Comparison of ENCODE assay signal across 25 cellular contexts in genomic region chr6:91453479-91453878, GRCh38.
DNase-seq lines count a peak whose midpoint lies in the region; ATAC-seq, FAIRE-seq and TF ChIP-seq lines count a peak whose summit lies in the region.
"Had no signal": no experiment of that assay in that cellular context is flagged by ENCODE, and none has a peak within 500 bp of the region (broad histone marks: within the 10 kb centered on the region; RNA-seq: fewer than 3 reads in every experiment).

No MANE protein-coding gene starts in this region.

- no peak overlapping the region for H2AK9ac ChIP-seq in IMR-90 (replicated peaks; ENCODE audit: low read depth, low read length, poor library complexity)

- peak overlapping the region; percentile 34; the same call in 1 of the 2 replicates for H2BK20ac ChIP-seq in IMR-90 (ENCODE audit: low read depth, low read length)

- BruUV-seq in IMR-90 (replicated peaks; lab: Mats Ljungman, UMichigan): no TSS peak

- CTCF ChIA-PET in IMR-90 (lab: Yijun Ruan, JAX): no interaction called here
- CTCF ChIA-PET in activated naive CD4-positive, alpha-beta T cell treated with anti-CD3 and anti-CD28 coated beads, Interleukin-2, amount 10 ng/mL, durations not matched to agents 7 days and 5 days (lab: Charles Lee): no interaction called here

- H3K23ac ChIP-seq in IMR-90 (ENCODE audit: low read depth, low read length): no peak overlapping the region

- no peak overlapping the region for H3K27ac Mint-ChIP-seq in activated naive CD4-positive, alpha-beta T cell treated with anti-CD3 and anti-CD28 coated beads, Interleukin-2, amount 10 ng/mL, durations not matched to agents 7 days and 5 days
- H3K27ac Mint-ChIP-seq: B cell; CD4-positive, CD25-positive, alpha-beta regulatory T cell; CD8-positive, alpha-beta T cell; GM23338; H9; HFFc6 had no signal

- H3K36me3 ChIP-seq in IMR-90 (ENCODE audit: control insufficient read depth, insufficient read depth, low read length): no peaks in the 10 kb centered on the region
- H3K36me3 ChIP-seq: BLaER1 had no signal

- no peak for TF ChIP-seq CTCF in D721Med (IDR thresholded peaks at IDR 0.05; ENCODE audit: insufficient read depth, missing control alignments)
- TF ChIP-seq CTCF in IMR-90 (conservative IDR thresholded peaks at IDR 0.05; ENCODE audit: low read depth, low read length): no peak
- no peak for TF ChIP-seq CTCF in VCaP (conservative IDR thresholded peaks at IDR 0.05)

- H3K56ac ChIP-seq in IMR-90 (ENCODE audit: extremely low read depth, insufficient read depth, low read length): no peak overlapping the region

- H4K20me1 ChIP-seq in IMR-90 (ENCODE audit: insufficient read depth, low read length): no peaks in the 10 kb centered on the region
- H4K20me1 ChIP-seq: BLaER1 had no signal

- no peaks in the 10 kb centered on the region for H3K79me1 ChIP-seq in IMR-90 (ENCODE audit: low read depth in 1 of 2, low read length in 2 of 2)

- TF ChIP-seq RAD21 in IMR-90 (IDR thresholded peaks at IDR 0.05; ENCODE audit: low read length): no peak

- H3K4me2 ChIP-seq in IMR-90 (ENCODE audit: low read depth, low read length): no peak overlapping the region
- H3K4me2 ChIP-seq: BLaER1, GM23338 had no signal

- H3K36me3 Mint-ChIP-seq in activated naive CD4-positive, alpha-beta T cell treated with anti-CD3 and anti-CD28 coated beads, Interleukin-2, amount 10 ng/mL, durations not matched to agents 7 days and 5 days: no peaks in the 10 kb centered on the region
- H3K36me3 Mint-ChIP-seq: CD4-positive, CD25-positive, alpha-beta regulatory T cell; CD8-positive, alpha-beta T cell had no signal

- H3K27ac ChIP-seq in IMR-90 (ENCODE audit: insufficient read depth, low read length) (no peak overlapping the region), VCaP (peak overlapping the region; percentile 86)
- H3K27ac ChIP-seq: 22Rv1, BLaER1, C4-2B had no signal

- H4K5ac ChIP-seq in IMR-90 (ENCODE audit: low read depth, low read length): no peak overlapping the region

- H2AFZ ChIP-seq in IMR-90 (replicated peaks; ENCODE audit: low read length, poor library complexity): no peak overlapping the region
- H2AFZ ChIP-seq: GM23338 had no signal

- dilution Hi-C loops in IMR-90 (cut with HindIII; ENCODE audit: low sequenced_read_pairs, unreplicated experiment): no loop called here

- H3K4me3 ChIP-seq in IMR-90 (ENCODE audit: insufficient read depth, low read depth, low read length): no peak overlapping the region
- H3K4me3 ChIP-seq: BLaER1, GM12878, GM23338 had no signal

- H4K91ac ChIP-seq in IMR-90 (ENCODE audit: insufficient read depth, low read depth, low read length): no peak overlapping the region

- FAIRE-seq in D721Med (lab: Jason Lieb, UNC) (peak; percentile 41), GM12892 (lab: Jason Lieb, UNC) (no peak)
- FAIRE-seq: A204.1, GM12878, GM18507 had no signal

- no peak overlapping the region for H2BK15ac ChIP-seq in IMR-90 (ENCODE audit: low read depth, low read length)

- no peak overlapping the region for H3K4ac ChIP-seq in IMR-90 (ENCODE audit: low read depth, low read length)

- H3K9me3 ChIP-seq in IMR-90 (ENCODE audit: control insufficient read depth, insufficient read depth, low read length): no peaks in the 10 kb centered on the region
- H3K9me3 ChIP-seq: BLaER1, Caco-2 had no signal

- H2AK5ac ChIP-seq in IMR-90 (ENCODE audit: low read depth, low read length): no peak overlapping the region

- no peaks in the 10 kb centered on the region for H3K27me3 ChIP-seq in IMR-90 (ENCODE audit: control insufficient read depth, insufficient read depth, low read length)
- H3K27me3 ChIP-seq: BLaER1 had no signal

- POLR2A ChIA-PET in IMR-90 (lab: Charles Lee; ENCODE audit: unreplicated experiment): interaction anchor here (0.6 kb wide), 1 partner anchor 10 kb away, joined by 3 read pairs; no protein-coding TSS in a partner anchor

- no peak overlapping the region for H3K14ac ChIP-seq in IMR-90 (replicated peaks; ENCODE audit: low read depth, low read length)

- H3K27me3 Mint-ChIP-seq in activated naive CD4-positive, alpha-beta T cell treated with anti-CD3 and anti-CD28 coated beads, Interleukin-2, amount 10 ng/mL, durations not matched to agents 7 days and 5 days: no peaks in the 10 kb centered on the region
- H3K27me3 Mint-ChIP-seq: B cell; CD4-positive, CD25-positive, alpha-beta regulatory T cell had no signal

- DNase-seq in D721Med (ENCODE audit: insufficient read length, low spot score): no peak
- no peak for DNase-seq in IMR-90
- peak; percentile 32 for DNase-seq in renal cortical epithelial cell (ENCODE audit: low read depth)
- DNase-seq in GM12892 (ENCODE audit: insufficient read length): no peak
- no peak for DNase-seq in activated naive CD4-positive, alpha-beta T cell treated with anti-CD3 and anti-CD28 coated beads, Interleukin-2, amount 10 ng/mL, durations not matched to agents 7 days and 5 days
- DNase-seq: Caco-2; CD4-positive, CD25-positive, alpha-beta regulatory T cell; CD8-positive, alpha-beta T cell; DMS 273 treated with DMSO at 0.1 percent for 48 hours; DMS79; EL; GDM1; H9; HFFc6 had no signal

- in situ Hi-C loops in IMR-90 (cut with MboI; ENCODE audit: low sequenced_read_pairs): no loop called here

- H3K4me1 ChIP-seq in IMR-90 (ENCODE audit: control insufficient read depth, insufficient read depth, low read length): peaks cover 5% of the 10 kb centered on the region; the same call in 1 of the 2 replicates
- H3K4me1 ChIP-seq: BLaER1, Caco-2 had no signal

- intact Hi-C loops in IMR-90 (cut with micrococcal nuclease): no loop called here

- ATAC-seq in IMR-90 (ENCODE audit: low read depth) (no peak), HG03025 (IDR thresholded peaks at IDR 0.05; ENCODE audit: low FRiP score, unreplicated experiment) (no peak)
- ATAC-seq: CD8-positive, alpha-beta T cell; GM23338; HCT116 had no signal

- no peak overlapping the region for H3K4me3 Mint-ChIP-seq in activated naive CD4-positive, alpha-beta T cell treated with anti-CD3 and anti-CD28 coated beads, Interleukin-2, amount 10 ng/mL, durations not matched to agents 7 days and 5 days
- H3K4me3 Mint-ChIP-seq: B cell; CD4-positive, CD25-positive, alpha-beta regulatory T cell; CD8-positive, alpha-beta T cell; GM23338; H9; HFFc6 had no signal

- no peaks in the 10 kb centered on the region for H3K4me1 Mint-ChIP-seq in activated naive CD4-positive, alpha-beta T cell treated with anti-CD3 and anti-CD28 coated beads, Interleukin-2, amount 10 ng/mL, durations not matched to agents 7 days and 5 days
- H3K4me1 Mint-ChIP-seq: B cell; CD4-positive, CD25-positive, alpha-beta regulatory T cell; GM23338; H9 had no signal

- TF ChIP-seq POLR2A in IMR-90 (IDR thresholded peaks at IDR 0.05; ENCODE audit: low read depth, low read length) (no peak), GM12892 (IDR thresholded peaks at IDR 0.05; ENCODE audit: low read depth, low read length) (no peak)

- H2BK5ac ChIP-seq in IMR-90 (ENCODE audit: low read depth, low read length, poor library complexity, severe bottlenecking): no peak overlapping the region

- H3K9ac ChIP-seq in IMR-90 (ENCODE audit: low read depth, low read length): no peak overlapping the region
- H3K9ac ChIP-seq: BLaER1 had no signal

- H2BK120ac ChIP-seq in IMR-90 (ENCODE audit: low read depth, low read length): no peak overlapping the region

- H4K8ac ChIP-seq in IMR-90 (ENCODE audit: low read depth in 2 of 2, low read length in 2 of 2): no peak overlapping the region

- no peaks in the 10 kb centered on the region for H3K9me3 Mint-ChIP-seq in activated naive CD4-positive, alpha-beta T cell treated with anti-CD3 and anti-CD28 coated beads, Interleukin-2, amount 10 ng/mL, durations not matched to agents 7 days and 5 days
- H3K9me3 Mint-ChIP-seq: GM23338, H9 had no signal

- H3K18ac ChIP-seq in IMR-90 (ENCODE audit: low read depth, low read length): no peak overlapping the region

- no CpG with 5 or more reads among the region's 1 CpG for WGBS in IMR-90 (ENCODE audit: extremely low coverage in 2 of 2, insufficient read length in 1 of 2), 2 experiments

- H3K9me1 ChIP-seq in IMR-90 (ENCODE audit: insufficient read depth, low read length): peaks cover 3% of the 10 kb centered on the region; the same call in 1 of the 2 replicates

TF ChIP-seq in IMR-90, 13 proteins besides CTCF, POLR2A, EP300 and RAD21:
- TF ChIP-seq SMC3 (IDR thresholded peaks at IDR 0.05; ENCODE audit: low read depth, low read length) (no peak), FOS (IDR thresholded peaks at IDR 0.05; ENCODE audit: low read depth, low read length) (no peak), CHD1 (IDR thresholded peaks at IDR 0.05; ENCODE audit: low read depth, low read length) (no peak), USF2 (IDR thresholded peaks at IDR 0.05; ENCODE audit: low read depth, low read length) (no peak), CEBPB (IDR thresholded peaks at IDR 0.05; ENCODE audit: low read depth, low read length) (no peak), BHLHE40 (IDR thresholded peaks at IDR 0.05; ENCODE audit: low read depth, low read length) (no peak), RFX5 (IDR thresholded peaks at IDR 0.05; ENCODE audit: low read depth, low read length) (no peak), MAZ (IDR thresholded peaks at IDR 0.05; ENCODE audit: borderline replicate concordance, low read depth, low read length) (no peak), NFE2L2 (IDR thresholded peaks at IDR 0.05; ENCODE audit: low read depth, low read length) (no peak), ELK1 (IDR thresholded peaks at IDR 0.05; ENCODE audit: borderline replicate concordance, low read depth, low read length) (no peak)
